Comparison of ENCODE assay signal across 25 cellular contexts in the genomic region with DNA sequence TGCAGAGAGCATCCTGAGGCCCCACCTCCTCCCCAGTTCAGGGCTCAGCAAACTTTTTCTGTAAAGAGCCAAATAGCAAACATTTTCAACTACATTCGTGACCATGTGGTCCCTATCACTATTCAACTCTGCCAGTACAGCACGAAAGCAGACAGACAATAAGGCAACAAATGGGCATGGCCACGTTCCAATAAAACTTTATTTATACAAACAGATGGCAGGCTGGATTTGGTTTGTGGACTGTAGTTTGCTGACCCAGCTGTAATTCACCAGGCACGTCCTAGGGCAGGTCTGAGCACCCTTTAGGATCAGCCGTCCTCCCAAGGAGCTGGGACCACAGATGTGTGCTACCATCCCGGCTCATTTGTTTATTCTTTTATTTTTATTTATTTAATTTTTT. TPM values are rescaled to one million over a fixed set of nuclear protein-coding genes. Genes with fewer than 3 reads are reported as not detected.
A peak's percentile ranks its signal among the peaks of the same experiment; 100 is the strongest.
DNase-seq lines count a peak whose midpoint lies in the region; ATAC-seq, FAIRE-seq and TF ChIP-seq lines count a peak whose summit lies in the region.
"Had no signal": no experiment of that assay in that cellular context is flagged by ENCODE, and none has a peak within 500 bp of the region (broad histone marks: within the 10 kb centered on the region; RNA-seq: fewer than 3 reads in every experiment).

No MANE protein-coding gene starts in this region.

- DNase-seq in A549 (ENCODE audit: low read depth in 1 of 2, low spot score in 1 of 2): no peak
- DNase-seq in WTC11 (ENCODE audit: low spot score): no peak
- no peak for DNase-seq in mammary epithelial cell
- DNase-seq in H7: no peak
- no peak for DNase-seq in HFFc6
- DNase-seq: 8988T; BE2C; Caco-2; CD4-positive, CD25-positive, alpha-beta regulatory T cell; KG1; MV-4-11; NCI-H1417 treated with DMSO at 0.1 percent for 48 hours; NCI-H187 treated with DMSO at 0.1 percent for 48 hours; NK-92 treated with Interleukin-12 subunit alpha and Interleukin-12 subunit beta, amount 100 ng/mL, for 24 hours; OCI-M1; SHP77 treated with DMSO at 0.1 percent for 48 hours; T-helper 1 cell had no signal

- no peaks in the 10 kb centered on the region for H3K79me2 ChIP-seq in mammary epithelial cell (ENCODE audit: insufficient read depth, low read length)

- no peaks in the 10 kb centered on the region for H4K20me1 ChIP-seq in mammary epithelial cell (ENCODE audit: insufficient read depth, low read length)

- H3K27ac ChIP-seq in A549 (no peak overlapping the region), HUES48 (ENCODE audit: low read depth, low read length) (peak overlapping the region; percentile 28), mesodermal cell (ENCODE audit: low read depth, low read length, severe bottlenecking) (peak overlapping the region; percentile 41), mammary epithelial cell (ENCODE audit: insufficient read depth, low read depth, low read length) (no peak overlapping the region)

- H3K36me3 Mint-ChIP-seq in WTC11 (no peaks in the 10 kb centered on the region), HFFc6 (ENCODE audit: low read depth) (no peaks in the 10 kb centered on the region; the same call in 1 of the 2 replicates)
- H3K36me3 Mint-ChIP-seq: CD4-positive, CD25-positive, alpha-beta regulatory T cell had no signal

- TF ChIP-seq EP300 in A549 (IDR thresholded peaks at IDR 0.05): no peak

- no peak for TF ChIP-seq POLR2A in A549 (IDR thresholded peaks at IDR 0.05; ENCODE audit: low read length)

- H3K27me3 ChIP-seq in HUES48 (ENCODE audit: control insufficient read depth, insufficient read depth, low read length) (no peaks in the 10 kb centered on the region), mammary epithelial cell (ENCODE audit: insufficient read depth, low read length) (no peaks in the 10 kb centered on the region), H7 (ENCODE audit: control insufficient read depth, insufficient read depth, low read length) (no peaks in the 10 kb centered on the region)
- H3K27me3 ChIP-seq: BE2C had no signal

- H3K9ac ChIP-seq in HUES48 (ENCODE audit: low read depth, low read length) (0 out of 2 replicates have a peak overlapping the region, but pooled peaks have one; percentile 27), mammary epithelial cell (ENCODE audit: insufficient read depth, low read length) (no peak overlapping the region)

- no peaks in the 10 kb centered on the region for H3K36me3 ChIP-seq in HUES48 (ENCODE audit: control insufficient read depth, insufficient read depth, low read length)
- no peaks in the 10 kb centered on the region for H3K36me3 ChIP-seq in mesodermal cell (ENCODE audit: control insufficient read depth, insufficient read depth, low read length)
- H3K36me3 ChIP-seq in mammary epithelial cell (ENCODE audit: insufficient read depth, low read length): no peaks in the 10 kb centered on the region
- H3K36me3 ChIP-seq in H7 (replicated peaks; ENCODE audit: control insufficient read depth, insufficient read depth, low read length): no peaks in the 10 kb centered on the region
- H3K36me3 ChIP-seq: BE2C had no signal

- H3K9me3 Mint-ChIP-seq in WTC11 (no peaks in the 10 kb centered on the region), HFFc6 (peaks cover 44% of the 10 kb centered on the region)
- H3K9me3 Mint-ChIP-seq: CD4-positive, CD25-positive, alpha-beta regulatory T cell had no signal

- H3K4me3 ChIP-seq in A549 (no peak overlapping the region), HUES48 (ENCODE audit: low read depth, low read length) (0 out of 2 replicates have a peak overlapping the region, but pooled peaks have one; percentile 12), mesodermal cell (ENCODE audit: extremely low read depth, insufficient read depth, low read length, poor library complexity, severe bottlenecking) (no peak overlapping the region), mammary epithelial cell (replicated peaks in 1 of 3; ENCODE audit: insufficient read depth in 1 of 3, low read depth in 2 of 3, low read length in 3 of 3) (no peak overlapping the region), H7 (ENCODE audit: insufficient read depth, low read depth, low read length) (no peak overlapping the region)

- TF ChIP-seq CTCF in A549 (IDR thresholded peaks at IDR 0.05) (no peak), WTC11 (IDR thresholded peaks at IDR 0.05) (no peak), mammary epithelial cell (conservative IDR thresholded peaks at IDR 0.05 in 1 of 2, IDR thresholded peaks at IDR 0.05 in 1 of 2; ENCODE audit: extremely low read depth in 1 of 2, insufficient read depth in 1 of 2, low read depth in 1 of 2, low read length in 2 of 2) (no peak), HFFc6 (IDR thresholded peaks at IDR 0.05) (no peak)

- no peak for TF ChIP-seq RAD21 in A549 (conservative IDR thresholded peaks at IDR 0.05 in 1 of 2, IDR thresholded peaks at IDR 0.05 in 1 of 2)

- no peak overlapping the region for H2AFZ ChIP-seq in mammary epithelial cell (ENCODE audit: low read depth, low read length)

- intact Hi-C loops in mammary epithelial cell (cut with micrococcal nuclease): no loop called here

- H3K27ac Mint-ChIP-seq in WTC11 (peak overlapping the region; percentile 93), HFFc6 (no peak overlapping the region)
- H3K27ac Mint-ChIP-seq: CD4-positive, CD25-positive, alpha-beta regulatory T cell had no signal

- 63% methylated on average over 6 of the region's 6 CpGs for WGBS in A549 (ENCODE audit: missing lambda C conversion rate)
- 78 to 90% methylated on average over 2 of the region's 6 CpGs for WGBS in mesodermal cell (ENCODE audit: insufficient coverage in 2 of 2), 2 experiments
- 71% methylated on average over 6 of the region's 6 CpGs for WGBS in mammary epithelial cell (ENCODE audit: low coverage, missing lambda C conversion rate)

- POLR2A ChIA-PET in A549 (lab: Yijun Ruan, JAX): no interaction called here
- POLR2A ChIA-PET in WTC11 (lab: Charles Lee): no interaction called here

- H3K4me3 Mint-ChIP-seq in WTC11 (peak overlapping the region; percentile 3), HFFc6 (no peak overlapping the region)
- H3K4me3 Mint-ChIP-seq: CD4-positive, CD25-positive, alpha-beta regulatory T cell had no signal

- H3K9me3 ChIP-seq in A549 (no peaks in the 10 kb centered on the region), HUES48 (ENCODE audit: control insufficient read depth, insufficient read depth, low read length) (no peaks in the 10 kb centered on the region), mesodermal cell (ENCODE audit: control insufficient read depth, low read length) (no peaks in the 10 kb centered on the region), mammary epithelial cell (replicated peaks; ENCODE audit: insufficient read depth, low read length) (no peaks in the 10 kb centered on the region)
- H3K9me3 ChIP-seq: BE2C, Caco-2 had no signal

- CTCF ChIA-PET in A549 (lab: Yijun Ruan, JAX): interaction anchor here (0.6 to 15.2 kb wide), 6 partner anchors 11 to 213 kb away, joined by 3 to 138 read pairs (median 10); no protein-coding TSS in a partner anchor
- CTCF ChIA-PET in WTC11 (lab: Charles Lee): interaction anchor here (0.8 to 3.1 kb wide), 11 partner anchors 12 to 192 kb away, joined by 3 to 16 read pairs (median 4); partner anchors contain the start of gene BTBD17
- CTCF ChIA-PET in mammary epithelial cell (lab: Charles Lee; ENCODE audit: low non-redundant PET): no interaction called here

- H3K27me3 Mint-ChIP-seq in WTC11 (ENCODE audit: low read depth) (no peaks in the 10 kb centered on the region), HFFc6 (ENCODE audit: insufficient read depth) (no peaks in the 10 kb centered on the region)

- no peak for FAIRE-seq in A549 (lab: Jason Lieb, UNC)
- FAIRE-seq: GM12892, GM18507 had no signal

- in situ Hi-C loops in mammary epithelial cell (cut with MboI; ENCODE audit: low sequenced_read_pairs in 2 of 2): no loop called here

- H3K4me1 ChIP-seq in A549: peaks cover 15% of the 10 kb centered on the region
- H3K4me1 ChIP-seq in HUES48 (ENCODE audit: control insufficient read depth, insufficient read depth, low read length): peaks cover 15% of the 10 kb centered on the region
- peaks cover 22% of the 10 kb centered on the region for H3K4me1 ChIP-seq in mesodermal cell (ENCODE audit: control insufficient read depth, insufficient read depth, low read length, poor library complexity, severe bottlenecking)
- no peaks in the 10 kb centered on the region for H3K4me1 ChIP-seq in mammary epithelial cell (ENCODE audit: insufficient read depth, low read length)
- H3K4me1 ChIP-seq: BE2C had no signal

- dilution Hi-C loops in mammary epithelial cell (cut with HindIII; ENCODE audit: low sequenced_read_pairs): no loop called here

- H3K4me2 ChIP-seq in A549 (no peak overlapping the region), mammary epithelial cell (ENCODE audit: insufficient read depth, low read depth, low read length) (no peak overlapping the region)

- BruUV-seq in mammary epithelial cell (replicated peaks; lab: Mats Ljungman, UMichigan): no TSS peak

- H3K4me1 Mint-ChIP-seq in WTC11 (peaks cover 16% of the 10 kb centered on the region), HFFc6 (ENCODE audit: low read depth) (no peaks in the 10 kb centered on the region)
- H3K4me1 Mint-ChIP-seq: CD4-positive, CD25-positive, alpha-beta regulatory T cell had no signal

- ATAC-seq in A549 (no peak), WTC11 (no peak), HG03469 (IDR thresholded peaks at IDR 0.05; ENCODE audit: unreplicated experiment) (no peak)
- ATAC-seq: SK-N-SH treated with all-trans-retinoic acid at 6 μM for 48 hours had no signal

RNA-seq across cellular contexts. Expression of gene GPRC5C, which starts 27.1 kb away (rescaled TPM):
- 36.5 and 44.2 TPM in 2 replicates for polyA plus RNA-seq in A549 (2011; rRNA removed)
- 49.3 and 76.1 TPM in 2 replicates for polyA plus RNA-seq in A549 (2012; cell fraction: cytosol; rRNA removed)
- 79.6 and 118 TPM in 2 replicates for polyA plus RNA-seq in A549 (2012; cell fraction: nucleus; rRNA removed)
- polyA plus RNA-seq in A549 (2017; fragmentation: RNase III; extraction: RNeasy Plus Mini Kit Qiagen cat#74134 plus additional on column Dnase treatment): 42.4 to 49.2 TPM (median 44.0 TPM) in 3 replicates
- 47.8 and 50.9 TPM in 2 replicates for polyA minus RNA-seq in A549 (2011; rRNA and poly(A)+ RNA removed)
- 19.6 to 20.7 TPM (median 20.6 TPM) in 3 replicates for total RNA-seq in WTC11 (2021)
- 131 TPM for polyA plus RNA-seq in mesodermal cell (2013, experiment 1 of 2)
- 126 TPM for polyA plus RNA-seq in mesodermal cell (2013, experiment 2 of 2)
- total RNA-seq in mammary epithelial cell: 10 to 100 TPM; 10.5 to 35.0 TPM
- 9.2 TPM for polyA plus RNA-seq in mammary epithelial cell
- polyA minus RNA-seq in mammary epithelial cell: 8.0 TPM
- total RNA-seq in H7 (2014; rRNA removed; shearing (Covaris generic)): 35.3 and 48.8 TPM in 2 replicates
- not detected for total RNA-seq in HFFc6 (2021; fragmentation: NEBNext Ultra II Directional; extraction: Animal tissue kit (Norgen Biotek cat#: 25700))
- total RNA-seq: CD4-positive, CD25-positive, alpha-beta regulatory T cell had no signal
- polyA plus RNA-seq: CD4-positive, CD25-positive, alpha-beta regulatory T cell had no signal

RNA-seq across cellular contexts. Expression of gene GPR142, which starts 37.5 kb away (rescaled TPM):
- polyA plus RNA-seq in A549 (2011; rRNA removed) (not detected in 2 replicates), A549 (2017; fragmentation: RNase III; extraction: RNeasy Plus Mini Kit Qiagen cat#74134 plus additional on column Dnase treatment) (not detected in 3 replicates), mammary epithelial cell (not detected)
- polyA plus RNA-seq in A549 (2012; cell fraction: cytosol; rRNA removed): not detected in 2 replicates
- 0.05 TPM in 1 of 2 replicates, not detected in the other for polyA plus RNA-seq in A549 (2012; cell fraction: nucleus; rRNA removed)
- polyA minus RNA-seq in A549 (2011; rRNA and poly(A)+ RNA removed): not detected in 2 replicates
- total RNA-seq in WTC11 (2021) (0.25 to 0.73 TPM in 2 of 3 replicates, not detected in the other), mammary epithelial cell (not detected)
- 0.22 TPM for polyA plus RNA-seq in mesodermal cell (2013, experiment 1 of 2)
- not detected for polyA plus RNA-seq in mesodermal cell (2013, experiment 2 of 2)
- polyA minus RNA-seq in mammary epithelial cell: not detected
- total RNA-seq in H7 (2014; rRNA removed; shearing (Covaris generic)): not detected in 2 replicates
- total RNA-seq in HFFc6 (2021; fragmentation: NEBNext Ultra II Directional; extraction: Animal tissue kit (Norgen Biotek cat#: 25700)): not detected
- total RNA-seq: Caco-2; CD4-positive, CD25-positive, alpha-beta regulatory T cell; H4; RPMI7951 had no signal
- polyA plus RNA-seq: CD4-positive, CD25-positive, alpha-beta regulatory T cell had no signal

RNA-seq across cellular contexts. Expression of gene BTBD17, which starts 43.1 kb away (rescaled TPM):
- polyA plus RNA-seq in A549 (2011; rRNA removed) (not detected in 2 replicates), A549 (2017; fragmentation: RNase III; extraction: RNeasy Plus Mini Kit Qiagen cat#74134 plus additional on column Dnase treatment) (not detected in 3 replicates), mammary epithelial cell (not detected)
- polyA plus RNA-seq in A549 (2012; cell fraction: cytosol; rRNA removed): not detected in 2 replicates
- not detected in 2 replicates for polyA plus RNA-seq in A549 (2012; cell fraction: nucleus; rRNA removed)
- polyA minus RNA-seq in A549 (2011; rRNA and poly(A)+ RNA removed): not detected in 2 replicates
- total RNA-seq in WTC11 (2021) (0.94 to 2.1 TPM (median 2.0 TPM) in 3 replicates), mammary epithelial cell (not detected)
- polyA plus RNA-seq in mesodermal cell (2013, experiment 1 of 2): 1.4 TPM
- 0.76 TPM for polyA plus RNA-seq in mesodermal cell (2013, experiment 2 of 2)
- not detected for polyA minus RNA-seq in mammary epithelial cell
- 1.3 and 1.4 TPM in 2 replicates for total RNA-seq in H7 (2014; rRNA removed; shearing (Covaris generic))
- not detected for total RNA-seq in HFFc6 (2021; fragmentation: NEBNext Ultra II Directional; extraction: Animal tissue kit (Norgen Biotek cat#: 25700))
- total RNA-seq: Caco-2; CD4-positive, CD25-positive, alpha-beta regulatory T cell; H4; RPMI7951 had no signal

Comparison
In these comparisons a context has a peak if more than half of its experiments do, and no peak if none do; other contexts are left out.
1. H3K27ac ChIP-seq: peak in HUES48 (single experiment) and mesodermal cell (single experiment); none in A549 (0 of 2) and mammary epithelial cell (single experiment).
2. RNA of gene GPRC5C, which starts 27.1 kb away (total RNA-seq): 35.3 to 48.8 TPM in H7, 10.5 to 35.0 TPM in mammary epithelial cell and 19.6 to 20.7 TPM in WTC11; not detected in HFFc6; every median in the first group is over 10 times any median in the second.